In the genomic region with DNA sequence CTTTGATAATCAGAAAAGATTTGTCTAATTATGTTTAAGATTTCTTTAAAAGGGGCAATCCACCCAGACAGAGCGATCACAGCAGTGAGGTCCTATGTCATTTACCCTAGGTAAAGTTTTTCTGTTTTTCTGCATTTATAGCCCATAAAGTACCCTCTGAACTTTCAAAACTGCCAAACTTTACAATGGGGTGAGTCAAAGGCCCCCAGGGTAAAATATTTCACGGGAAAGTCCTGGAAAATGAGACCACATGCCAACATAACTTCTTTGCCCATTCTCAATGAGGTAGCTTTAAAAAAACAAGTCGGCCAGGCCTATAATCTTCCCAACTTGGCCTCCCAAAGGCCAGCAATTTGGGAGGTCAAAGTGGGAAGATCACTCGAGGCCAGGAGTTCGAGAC, we compare ENCODE assay signal across 24 cellular contexts. TPM values are rescaled to one million over a fixed set of nuclear protein-coding genes. Genes with fewer than 3 reads are reported as not detected.
A peak's percentile ranks its signal among the peaks of the same experiment; 100 is the strongest.
DNase-seq lines count a peak whose midpoint lies in the region; ATAC-seq and TF ChIP-seq lines count a peak whose summit lies in the region.
"Had no signal": no experiment of that assay in that cellular context is flagged by ENCODE, and none has a peak within 500 bp of the region (broad histone marks: within the 10 kb centered on the region; RNA-seq: fewer than 3 reads in every experiment).

No MANE protein-coding gene starts in this region.

- intact Hi-C loops in CD4-positive, alpha-beta T cell (cut with DNase I, micrococcal nuclease), result no loop called here

- peak overlapping the region; percentile 81 for H3K27ac Mint-ChIP-seq in CD4-positive, alpha-beta T cell
- H3K27ac Mint-ChIP-seq in activated CD8-positive, alpha-beta T cell treated with anti-CD3 and anti-CD28 coated beads, Interleukin-2, amount 10 ng/mL, durations not matched to agents 7 days and 5 days, result peak overlapping the region; percentile 48
- H3K27ac Mint-ChIP-seq: nephron progenitor cell had no signal

- H3K4me1 ChIP-seq in foreskin keratinocyte, result peaks cover 9% of the 10 kb centered on the region
- H3K4me1 ChIP-seq: vagina had no signal

- H3K36me3 Mint-ChIP-seq in CD4-positive, alpha-beta T cell (ENCODE audit: low read depth), result peaks cover 51% of the 10 kb centered on the region
- peaks cover 68% of the 10 kb centered on the region for H3K36me3 Mint-ChIP-seq in activated CD8-positive, alpha-beta T cell treated with anti-CD3 and anti-CD28 coated beads, Interleukin-2, amount 10 ng/mL, durations not matched to agents 7 days and 5 days (ENCODE audit: low read depth)

- H3K4me3 Mint-ChIP-seq in CD4-positive, alpha-beta T cell, result no peak overlapping the region
- H3K4me3 Mint-ChIP-seq in activated CD8-positive, alpha-beta T cell treated with anti-CD3 and anti-CD28 coated beads, Interleukin-2, amount 10 ng/mL, durations not matched to agents 7 days and 5 days, result peak overlapping the region; percentile 12
- H3K4me3 Mint-ChIP-seq: activated CD4-positive, alpha-beta T cell treated with anti-CD3 and anti-CD28 coated beads for 36 hours; nephron progenitor cell had no signal

- no peaks in the 10 kb centered on the region for H3K27me3 ChIP-seq in CD4-positive, alpha-beta T cell (ENCODE audit: control insufficient read depth, insufficient read depth, low read length)
- H3K27me3 ChIP-seq in foreskin keratinocyte, result no peaks in the 10 kb centered on the region
- H3K27me3 ChIP-seq: gastrocnemius medialis, vagina had no signal

- TF ChIP-seq CTCF in CD4-positive, alpha-beta T cell (IDR thresholded peaks at IDR 0.05), result no peak
- TF ChIP-seq CTCF in foreskin keratinocyte (conservative IDR thresholded peaks at IDR 0.05), result no peak

- no peak for ATAC-seq in CD4-positive, alpha-beta T cell (ENCODE audit: poor library complexity)
- ATAC-seq in activated CD8-positive, alpha-beta T cell treated with anti-CD3 and anti-CD28 coated beads, Interleukin-2, amount 10 ng/mL, durations not matched to agents 7 days and 5 days, result no peak
- ATAC-seq in foreskin keratinocyte, result peak; percentile 53
- ATAC-seq in stimulated activated naive CD8-positive, alpha-beta T cell treated with anti-CD3 and anti-CD28 coated beads, Interleukin-15, Interleukin-2, amounts not matched to agents 100 U/mL and 50 U/mL, for 24 hours, result no peak
- ATAC-seq in activated CD4-positive, CD25-positive, alpha-beta regulatory T cell treated with anti-CD3 and anti-CD28 coated beads, Interleukin-2, amount 50 U/mL, for 24 hours, result no peak
- ATAC-seq: activated CD4-positive, alpha-beta T cell treated with anti-CD3 and anti-CD28 coated beads for 36 hours; gastrocnemius medialis; GM12878; K562 had no signal

- DNase-seq in CD4-positive, alpha-beta T cell, result no peak
- DNase-seq in EL (peak; percentile 70), foreskin keratinocyte (peak in 1 of 2 donors; percentile 1), superior temporal gyrus (ENCODE audit: extremely low spot score) (no peak)
- DNase-seq in activated CD8-positive, alpha-beta T cell treated with anti-CD3 and anti-CD28 coated beads, Interleukin-2, amount 10 ng/mL, durations not matched to agents 7 days and 5 days, result no peak
- no peak for DNase-seq in stimulated activated naive CD8-positive, alpha-beta T cell treated with anti-CD3 and anti-CD28 coated beads, Interleukin-15, Interleukin-2, amounts not matched to agents 100 U/mL and 50 U/mL, for 24 hours
- DNase-seq: activated CD4-positive, alpha-beta T cell treated with anti-CD3 and anti-CD28 coated beads for 36 hours; activated effector memory CD4-positive, alpha-beta T cell treated with anti-CD3 and anti-CD28 coated beads, Interleukin-2, amount 50 U/mL, for 16 hours; anterior cingulate cortex; central memory CD4-positive, alpha-beta T cell; DMS53; gastrocnemius medialis; hypothalamus; left ventricle myocardium inferior; midbrain; NCI-H1694 treated with DMSO at 0.1 percent for 48 hours; NCI-H82; nephron progenitor cell; SHP77; SW 1271 had no signal

- CTCF ChIA-PET in CD4-positive, alpha-beta T cell (lab: Charles Lee), result no interaction called here
- CTCF ChIA-PET in activated CD8-positive, alpha-beta T cell treated with anti-CD3 and anti-CD28 coated beads, Interleukin-2, amount 10 ng/mL, durations not matched to agents 7 days and 5 days (lab: Charles Lee), result interaction anchor here (0.7 to 1.5 kb wide), 2 partner anchors 11 to 13 kb away, joined by 3 to 4 read pairs; no protein-coding TSS in a partner anchor

- no peak overlapping the region for H3K27ac ChIP-seq in CD4-positive, alpha-beta T cell (ENCODE audit: low read depth, low read length)
- no peak overlapping the region for H3K27ac ChIP-seq in foreskin keratinocyte
- H3K27ac ChIP-seq: gastrocnemius medialis, left ventricle myocardium inferior, vagina had no signal

- H3K4me1 Mint-ChIP-seq in CD4-positive, alpha-beta T cell (ENCODE audit: low read depth), result peaks cover 88% of the 10 kb centered on the region
- H3K4me1 Mint-ChIP-seq in activated CD8-positive, alpha-beta T cell treated with anti-CD3 and anti-CD28 coated beads, Interleukin-2, amount 10 ng/mL, durations not matched to agents 7 days and 5 days (ENCODE audit: low read depth), result peaks cover 77% of the 10 kb centered on the region

- no peaks in the 10 kb centered on the region for H3K9me3 ChIP-seq in CD4-positive, alpha-beta T cell (ENCODE audit: control insufficient read depth, low read length)
- H3K9me3 ChIP-seq: gastrocnemius medialis, left ventricle myocardium inferior, vagina had no signal

- POLR2A ChIA-PET in CD4-positive, alpha-beta T cell (lab: Charles Lee), result interaction anchor here (0.7 kb wide), 1 partner anchor 656 kb away, joined by 3 read pairs; no protein-coding TSS in a partner anchor
- POLR2A ChIA-PET in activated CD8-positive, alpha-beta T cell treated with anti-CD3 and anti-CD28 coated beads, Interleukin-2, amount 10 ng/mL, durations not matched to agents 7 days and 5 days (lab: Charles Lee), result no interaction called here

- H3K27me3 Mint-ChIP-seq in CD4-positive, alpha-beta T cell, result no peaks in the 10 kb centered on the region
- H3K27me3 Mint-ChIP-seq in activated CD8-positive, alpha-beta T cell treated with anti-CD3 and anti-CD28 coated beads, Interleukin-2, amount 10 ng/mL, durations not matched to agents 7 days and 5 days (ENCODE audit: low read depth), result no peaks in the 10 kb centered on the region
- H3K27me3 Mint-ChIP-seq: activated CD4-positive, alpha-beta T cell treated with anti-CD3 and anti-CD28 coated beads for 36 hours had no signal

- no peaks in the 10 kb centered on the region for H3K9me3 Mint-ChIP-seq in CD4-positive, alpha-beta T cell
- no peaks in the 10 kb centered on the region for H3K9me3 Mint-ChIP-seq in activated CD8-positive, alpha-beta T cell treated with anti-CD3 and anti-CD28 coated beads, Interleukin-2, amount 10 ng/mL, durations not matched to agents 7 days and 5 days (ENCODE audit: insufficient read depth)
- H3K9me3 Mint-ChIP-seq: nephron progenitor cell had no signal

RNA-seq across cellular contexts. Expression of a gene that starts 53.0 kb away (rescaled TPM):
- 10 to 100 TPM; 51.7 to 52.4 TPM for total RNA-seq in CD4-positive, alpha-beta T cell
- 10 to 100 TPM; 51.7 to 55.0 TPM for total RNA-seq in activated CD8-positive, alpha-beta T cell treated with anti-CD3 and anti-CD28 coated beads, Interleukin-2, amount 10 ng/mL, durations not matched to agents 7 days and 5 days
- 37.0 and 43.9 TPM in 2 replicates for total RNA-seq in foreskin keratinocyte
- polyA plus RNA-seq in foreskin keratinocyte, result 25.8 and 26.6 TPM in 2 replicates
